ENCODE assay signal across 9 cellular contexts in the genomic region with DNA sequence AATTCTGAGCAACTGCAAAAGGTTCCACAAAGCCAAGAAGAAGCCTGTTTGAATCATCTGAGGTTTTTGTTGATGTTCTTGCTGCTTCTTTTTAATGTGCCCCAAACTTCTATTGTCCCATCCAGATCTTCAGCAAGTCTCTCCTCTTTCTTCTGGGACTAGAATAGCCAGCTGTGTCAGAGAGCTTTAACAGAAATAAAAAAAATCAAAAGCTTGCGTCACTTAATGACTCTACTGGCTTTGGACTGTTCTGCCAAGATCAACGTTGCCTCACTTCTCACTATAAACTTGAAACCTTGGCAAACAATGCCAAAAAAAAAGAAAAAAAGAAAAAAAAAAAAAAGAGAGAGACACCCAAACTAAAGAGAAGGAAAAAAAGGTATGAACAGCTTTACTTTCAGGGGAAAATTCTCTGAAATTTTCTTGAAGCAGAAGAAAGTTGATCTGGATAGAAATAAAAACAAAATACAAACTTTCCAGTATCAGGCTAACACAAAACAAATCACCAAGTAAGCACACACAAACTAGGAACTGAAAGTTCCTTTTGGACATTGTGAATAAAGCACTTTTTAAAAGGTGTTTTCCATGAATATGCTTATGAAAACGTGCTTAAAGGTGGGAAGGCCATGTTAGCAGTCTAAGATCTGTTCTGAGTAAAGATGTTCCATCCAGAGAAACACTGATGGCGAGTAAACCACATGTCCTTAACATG. TPM values are rescaled to one million over a fixed set of nuclear protein-coding genes. Genes with fewer than 3 reads are reported as not detected.
A peak's percentile ranks its signal among the peaks of the same experiment; 100 is the strongest.
DNase-seq lines count a peak whose midpoint lies in the region; ATAC-seq and TF ChIP-seq lines count a peak whose summit lies in the region.
"Had no signal": no experiment of that assay in that cellular context is flagged by ENCODE, and none has a peak within 500 bp of the region (broad histone marks: within the 10 kb centered on the region; RNA-seq: fewer than 3 reads in every experiment).

No MANE protein-coding gene starts in this region.

- H3K27me3 ChIP-seq in mammary epithelial cell (ENCODE audit: insufficient read depth, low read length) (no peaks in the 10 kb centered on the region), testis (no peaks in the 10 kb centered on the region)

- H3K27ac ChIP-seq in mammary epithelial cell (ENCODE audit: insufficient read depth, low read depth, low read length) (no peak overlapping the region), testis (peak overlapping the region; percentile 57 to 74)

- no peak overlapping the region for H2AFZ ChIP-seq in mammary epithelial cell (ENCODE audit: low read depth, low read length)

- DNase-seq in HFFc6 (peak; percentile 71), mammary epithelial cell (peak; percentile 69), left colon (no peak), testis (peak; percentile 62)
- no peak for DNase-seq in activated T-cell treated with anti-CD3 and anti-CD28 coated beads, Interleukin-2, amount 50 U/mL, for 4 hours
- DNase-seq: T1000 had no signal

- no TSS peak for BruUV-seq in mammary epithelial cell (replicated peaks; lab: Mats Ljungman, UMichigan)

- H3K9me3 ChIP-seq in mammary epithelial cell (replicated peaks; ENCODE audit: insufficient read depth, low read length) (no peaks in the 10 kb centered on the region), testis (no peaks in the 10 kb centered on the region)

- intact Hi-C loops in mammary epithelial cell (cut with micrococcal nuclease) (no loop called here), left colon (cut with DNase I, micrococcal nuclease) (no loop called here), testis (cut with DNase I; ENCODE audit: low total_unique reads) (no loop called here)

- H3K36me3 ChIP-seq in mammary epithelial cell (ENCODE audit: insufficient read depth, low read length) (no peaks in the 10 kb centered on the region), testis (ENCODE audit: low read depth, missing control alignments) (no peaks in the 10 kb centered on the region)

- dilution Hi-C loops in mammary epithelial cell (cut with HindIII; ENCODE audit: low sequenced_read_pairs) = no loop called here

- in situ Hi-C loops in mammary epithelial cell (cut with MboI; ENCODE audit: low sequenced_read_pairs in 2 of 2) = no loop called here

- no peaks in the 10 kb centered on the region for H4K20me1 ChIP-seq in mammary epithelial cell (ENCODE audit: insufficient read depth, low read length)

- peak; percentile 78 for ATAC-seq in left colon
- no peak for ATAC-seq in HG03571 (IDR thresholded peaks at IDR 0.05; ENCODE audit: unreplicated experiment)
- no peak for ATAC-seq in GM21381 (IDR thresholded peaks at IDR 0.05; ENCODE audit: unreplicated experiment)
- ATAC-seq in HG02884 (IDR thresholded peaks at IDR 0.05; ENCODE audit: unreplicated experiment) = no peak
- no peak for ATAC-seq in activated T-cell treated with anti-CD3 and anti-CD28 coated beads, Interleukin-2, amount 50 U/mL, for 4 hours

- no peak overlapping the region for H3K9ac ChIP-seq in mammary epithelial cell (ENCODE audit: insufficient read depth, low read length)

- H3K4me3 Mint-ChIP-seq in HFFc6 = no peak overlapping the region
- H3K4me3 Mint-ChIP-seq in activated T-cell treated with anti-CD3 and anti-CD28 coated beads, Interleukin-2, amount 50 U/mL, for 4 hours = no peak overlapping the region

- no peak overlapping the region for H3K4me3 ChIP-seq in mammary epithelial cell (replicated peaks in 1 of 3; ENCODE audit: insufficient read depth in 1 of 3, low read depth in 2 of 3, low read length in 3 of 3)
- H3K4me3 ChIP-seq in testis = no peak overlapping the region

- no peaks in the 10 kb centered on the region for H3K79me2 ChIP-seq in mammary epithelial cell (ENCODE audit: insufficient read depth, low read length)

- no peaks in the 10 kb centered on the region; the same call in none of the 2 replicates for H3K27me3 Mint-ChIP-seq in HFFc6 (ENCODE audit: insufficient read depth)
- no peaks in the 10 kb centered on the region for H3K27me3 Mint-ChIP-seq in activated T-cell treated with anti-CD3 and anti-CD28 coated beads, Interleukin-2, amount 50 U/mL, for 4 hours (ENCODE audit: low read depth)

- WGBS in mammary epithelial cell (ENCODE audit: low coverage, missing lambda C conversion rate) = 45% methylated on average over 4 of the region's 4 CpGs
- 33 to 46% methylated on average over 4 of the region's 4 CpGs for WGBS in testis, 2 donors

- TF ChIP-seq POLR2A in testis (IDR thresholded peaks at IDR 0.05) = no peak

- H3K36me3 Mint-ChIP-seq in HFFc6 (ENCODE audit: low read depth) = no peaks in the 10 kb centered on the region; the same call in 1 of the 2 replicates
- peaks cover 1% of the 10 kb centered on the region for H3K36me3 Mint-ChIP-seq in activated T-cell treated with anti-CD3 and anti-CD28 coated beads, Interleukin-2, amount 50 U/mL, for 4 hours (ENCODE audit: insufficient read depth)

- H3K27ac Mint-ChIP-seq in HFFc6 = peak overlapping the region; percentile 25; the same call in 1 of the 2 replicates

- H3K9me3 Mint-ChIP-seq in HFFc6 = no peaks in the 10 kb centered on the region
- no peaks in the 10 kb centered on the region for H3K9me3 Mint-ChIP-seq in activated T-cell treated with anti-CD3 and anti-CD28 coated beads, Interleukin-2, amount 50 U/mL, for 4 hours

- peaks cover 3% of the 10 kb centered on the region for H3K4me1 ChIP-seq in mammary epithelial cell (ENCODE audit: insufficient read depth, low read length)
- peaks cover 15% of the 10 kb centered on the region for H3K4me1 ChIP-seq in testis

- CTCF ChIA-PET in mammary epithelial cell (lab: Charles Lee; ENCODE audit: low non-redundant PET) = no interaction called here

- H3K4me1 Mint-ChIP-seq in HFFc6 (ENCODE audit: low read depth) = peaks cover 26% of the 10 kb centered on the region
- H3K4me1 Mint-ChIP-seq in activated T-cell treated with anti-CD3 and anti-CD28 coated beads, Interleukin-2, amount 50 U/mL, for 4 hours (ENCODE audit: low read depth) = no peaks in the 10 kb centered on the region

- no peak for TF ChIP-seq CTCF in HFFc6 (IDR thresholded peaks at IDR 0.05)
- TF ChIP-seq CTCF in mammary epithelial cell (conservative IDR thresholded peaks at IDR 0.05 in 1 of 2, IDR thresholded peaks at IDR 0.05 in 1 of 2; ENCODE audit: extremely low read depth in 1 of 2, insufficient read depth in 1 of 2, low read depth in 1 of 2, low read length in 2 of 2) = no peak
- TF ChIP-seq CTCF in testis (IDR thresholded peaks at IDR 0.05) = no peak

- H3K4me2 ChIP-seq in mammary epithelial cell (ENCODE audit: insufficient read depth, low read depth, low read length) = no peak overlapping the region

RNA-seq across cellular contexts. Expression of a gene that starts 14.8 kb away (rescaled TPM):
- total RNA-seq in HFFc6 (2021; fragmentation: NEBNext Ultra II Directional; extraction: Animal tissue kit (Norgen Biotek cat#: 25700)) = 10 to 100 TPM in 5 of 6 experiments, 1 to 10 TPM in 1; 9.1 to 12.9 (median 10.7) TPM
- total RNA-seq in mammary epithelial cell = 10 to 100 TPM; 11.0 to 30.8 TPM
- 10.0 TPM for polyA plus RNA-seq in mammary epithelial cell
- 20.9 TPM for polyA minus RNA-seq in mammary epithelial cell
- 100 to 1,000 TPM; 111 to 121 TPM for total RNA-seq in left colon
- total RNA-seq in testis = 10 to 100 TPM; 61.3 to 77.9 TPM
- polyA plus RNA-seq in testis (ENCODE audit: insufficient read depth, low read depth, low replicate concordance) = 40.7 TPM
- total RNA-seq in activated T-cell treated with anti-CD3 and anti-CD28 coated beads, Interleukin-2, amount 50 U/mL, for 4 hours = 10 to 100 TPM in 2 of 3 donors, 1 to 10 TPM in 1; 8.8 to 11.9 (median 10.5) TPM

Comparison
In these comparisons a context has a peak if more than half of its experiments do, and no peak if none do; other contexts are left out.
1. DNase-seq: peak in HFFc6 (single experiment), mammary epithelial cell (single experiment) and testis (single experiment); none in left colon (0 of 2) and activated T-cell treated with anti-CD3 and anti-CD28 coated beads, Interleukin-2, amount 50 U/mL, for 4 hours (single experiment).